In the genomic region with DNA sequence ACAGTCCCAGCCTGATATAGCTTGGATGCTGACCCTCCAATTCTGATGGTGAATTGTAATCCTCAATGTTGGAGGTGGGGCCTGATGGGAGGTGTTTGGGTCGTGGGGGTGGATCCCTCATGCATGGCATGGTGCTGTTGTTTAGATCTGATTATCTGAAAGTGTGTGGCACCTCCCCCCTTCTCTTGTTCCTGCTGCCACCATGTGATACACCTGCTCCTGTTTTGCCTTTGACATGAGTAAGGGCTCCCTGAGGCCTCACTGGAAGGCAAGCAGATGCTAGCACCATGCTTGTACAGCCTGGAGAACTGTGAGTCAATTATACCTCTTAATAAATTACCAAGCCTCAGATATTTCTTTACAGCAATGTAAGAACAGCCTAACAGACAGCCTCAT, we compare ENCODE assay signal across 20 cellular contexts. TPM values are rescaled to one million over a fixed set of nuclear protein-coding genes. Genes with fewer than 3 reads are reported as not detected.
DNase-seq lines count a peak whose midpoint lies in the region; ATAC-seq, FAIRE-seq and TF ChIP-seq lines count a peak whose summit lies in the region.
"Had no signal": no experiment of that assay in that cellular context is flagged by ENCODE, and none has a peak within 500 bp of the region (broad histone marks: within the 10 kb centered on the region; RNA-seq: fewer than 3 reads in every experiment).

No MANE protein-coding gene starts in this region.

- no peak overlapping the region for H4K91ac ChIP-seq in H1 (replicated peaks; ENCODE audit: insufficient read length, low read length)

- FAIRE-seq in H1 (lab: Jason Lieb, UNC) = peak; percentile 36
- FAIRE-seq: A204.1, D721Med had no signal

- H3K27ac ChIP-seq in mammary epithelial cell (ENCODE audit: insufficient read depth, low read depth, low read length) = no peak overlapping the region
- H3K27ac ChIP-seq in H1 (ENCODE audit: low read depth, low read length) = no peak overlapping the region
- peak overlapping the region in 6 of 8 donors; percentile 15 to 83 (median 64) for H3K27ac ChIP-seq in spleen
- H3K27ac ChIP-seq: PC-9, RWPE1 had no signal

- no peak overlapping the region; the same call in 1 of the 2 replicates for H2AK5ac ChIP-seq in H1 (ENCODE audit: low read depth, low read length)

- H2BK120ac ChIP-seq in H1 (replicated peaks; ENCODE audit: low read depth, low read length) = no peak overlapping the region

- H4K20me1 ChIP-seq in mammary epithelial cell (ENCODE audit: insufficient read depth, low read length) = no peaks in the 10 kb centered on the region
- H4K20me1 ChIP-seq in H1 (replicated peaks in 1 of 2; ENCODE audit: control insufficient read depth in 1 of 2, insufficient read depth in 2 of 2, low read length in 2 of 2) = peaks cover 0 to 9% of the 10 kb centered on the region in 2 experiments

- TF ChIP-seq EP300 in H1 (IDR thresholded peaks at IDR 0.05; ENCODE audit: borderline replicate concordance in 1 of 2, low read depth in 2 of 2, low read length in 2 of 2) = no peak

- peaks cover 8% of the 10 kb centered on the region for H3K9me3 Mint-ChIP-seq in MCF 10A (ENCODE audit: unreplicated experiment)
- H3K9me3 Mint-ChIP-seq: IgD-negative memory B cell had no signal

- H3K79me1 ChIP-seq in H1 (ENCODE audit: low read depth, low read length) = 0 out of 2 replicates have a peak, but pooled peaks cover 2% of the 10 kb centered on the region

- no peaks in the 10 kb centered on the region for H3K23me2 ChIP-seq in H1 (ENCODE audit: low read depth, low read length)

- H3K18ac ChIP-seq in H1 (ENCODE audit: extremely low read depth, low read length) = no peak overlapping the region

- H3K4me3 ChIP-seq in mammary epithelial cell (replicated peaks in 1 of 3; ENCODE audit: insufficient read depth in 1 of 3, low read depth in 2 of 3, low read length in 3 of 3) (no peak overlapping the region), H1 (ENCODE audit: extremely low read depth in 1 of 4, insufficient read depth in 2 of 4, low read depth in 3 of 4, low read length in 4 of 4) (no peak overlapping the region), spleen (peak overlapping the region in 1 of 8 donors; percentile 5)
- H3K4me3 ChIP-seq: HAP-1, MG63, PC-9 had no signal

- H3K27me3 Mint-ChIP-seq in MCF 10A (ENCODE audit: insufficient read depth, unreplicated experiment) = no peaks in the 10 kb centered on the region

- intact Hi-C loops in MCF 10A (cut with micrococcal nuclease) (no loop called here), mammary epithelial cell (cut with micrococcal nuclease) (no loop called here), spleen (cut with DNase I; ENCODE audit: low total_unique reads) (no loop called here)

- no peak overlapping the region for H3K56ac ChIP-seq in H1 (replicated peaks; ENCODE audit: insufficient read length, low read depth, low read length)

- BruUV-seq in MCF 10A (replicated peaks; lab: Mats Ljungman, UMichigan) (no TSS peak), mammary epithelial cell (replicated peaks; lab: Mats Ljungman, UMichigan) (no TSS peak)

- H3K36me3 Mint-ChIP-seq in MCF 10A (ENCODE audit: insufficient read depth, unreplicated experiment) = no peaks in the 10 kb centered on the region
- H3K36me3 Mint-ChIP-seq: IgD-negative memory B cell had no signal

- H3K23ac ChIP-seq in H1 (ENCODE audit: insufficient read length) = no peak overlapping the region

- no peak overlapping the region for H2BK15ac ChIP-seq in H1 (ENCODE audit: low read length)

- peak; percentile 31 for ATAC-seq in GM21447 (IDR thresholded peaks at IDR 0.05; ENCODE audit: unreplicated experiment)
- no peak for ATAC-seq in left lobe of liver
- no peak for ATAC-seq in HG02678 (IDR thresholded peaks at IDR 0.05; ENCODE audit: unreplicated experiment)

- TF ChIP-seq RAD21 in H1 (IDR thresholded peaks at IDR 0.05 in 1 of 2, conservative IDR thresholded peaks at IDR 0.05 in 1 of 2; ENCODE audit: low read depth in 2 of 2, low read length in 2 of 2) = no peak

- no peak for TF ChIP-seq POLR2A in H1 (IDR thresholded peaks at IDR 0.05; ENCODE audit: control extremely low read depth in 1 of 2, low read depth in 2 of 2, low read length in 2 of 2)
- no peak for TF ChIP-seq POLR2A in spleen (IDR thresholded peaks at IDR 0.05)

- H3K4me1 ChIP-seq in mammary epithelial cell (ENCODE audit: insufficient read depth, low read length) (no peaks in the 10 kb centered on the region), H1 (replicated peaks in 1 of 4; ENCODE audit: control insufficient read depth in 3 of 4, insufficient read depth in 4 of 4, low read length in 3 of 4) (peaks cover 0 to 13% (median 8%) of the 10 kb centered on the region in 4 experiments), spleen (peaks cover 0 to 33% (median 6%) of the 10 kb centered on the region in 6 donors)

- 0% methylated on average over 1 of the region's 1 CpG for WGBS in mammary epithelial cell (ENCODE audit: low coverage, missing lambda C conversion rate)
- WGBS in H1 (ENCODE audit: extremely low coverage in 1 of 2, insufficient coverage in 1 of 2, insufficient read length in 1 of 2, insufficient replicate concordance in 2 of 2, low coverage in 1 of 2, low lambda C conversion rate in 2 of 2, missing lambda C conversion rate in 1 of 2), 2 experiments = 62% methylated on average over 1 of the region's 1 CpG; no CpG with 5 or more reads in 1 of the 2 experiments
- WGBS in spleen, 5 donors = 40 to 90% (median 63%) methylated on average over 1 of the region's 1 CpG

- H2AFZ ChIP-seq in mammary epithelial cell (ENCODE audit: low read depth, low read length) (no peak overlapping the region), H1 (ENCODE audit: low read length) (no peak overlapping the region)
- H2AFZ ChIP-seq: PC-9 had no signal

- TF ChIP-seq CTCF in MCF 10A (IDR thresholded peaks at IDR 0.05; ENCODE audit: unreplicated experiment) = no peak
- TF ChIP-seq CTCF in mammary epithelial cell (conservative IDR thresholded peaks at IDR 0.05 in 1 of 2, IDR thresholded peaks at IDR 0.05 in 1 of 2; ENCODE audit: extremely low read depth in 1 of 2, insufficient read depth in 1 of 2, low read depth in 1 of 2, low read length in 2 of 2) = no peak
- TF ChIP-seq CTCF in H1 (IDR thresholded peaks at IDR 0.05; ENCODE audit: control extremely low read depth in 1 of 3, insufficient read depth in 1 of 3, low read depth in 1 of 3, low read length in 3 of 3) = no peak
- TF ChIP-seq CTCF in spleen (IDR thresholded peaks at IDR 0.05 in 8 of 11, conservative IDR thresholded peaks at IDR 0.05 in 3 of 11) = no peak

- H3K4me3 Mint-ChIP-seq in MCF 10A (ENCODE audit: unreplicated experiment) = no peak overlapping the region

- no peaks in the 10 kb centered on the region for H3K9me3 ChIP-seq in mammary epithelial cell (replicated peaks; ENCODE audit: insufficient read depth, low read length)
- peaks cover 0 to 5% of the 10 kb centered on the region in 2 experiments; a peak in 2 of 4 replicates for H3K9me3 ChIP-seq in H1 (ENCODE audit: insufficient read depth in 2 of 2, low read depth in 1 of 2, low read length in 1 of 2)
- H3K9me3 ChIP-seq in spleen = no peaks in the 10 kb centered on the region
- H3K9me3 ChIP-seq: HAP-1, MG63 had no signal

- H3K9ac ChIP-seq in mammary epithelial cell (ENCODE audit: insufficient read depth, low read length) (no peak overlapping the region), H1 (replicated peaks in 1 of 4; ENCODE audit: extremely low read depth in 1 of 4, low read depth in 3 of 4, low read length in 3 of 4) (no peak overlapping the region)

- H3K4me2 ChIP-seq in mammary epithelial cell (ENCODE audit: insufficient read depth, low read depth, low read length) (no peak overlapping the region), H1 (ENCODE audit: insufficient read depth in 1 of 2, low read depth in 2 of 2, low read length in 2 of 2) (no peak overlapping the region)
- H3K4me2 ChIP-seq: PC-9 had no signal

- H3K4ac ChIP-seq in H1 (replicated peaks; ENCODE audit: insufficient read length, low read depth, low read length) = no peak overlapping the region

- H4K8ac ChIP-seq in H1 (ENCODE audit: extremely low read depth, insufficient read depth, low read length) = no peak overlapping the region

- peaks cover 2% of the 10 kb centered on the region for H3K27me3 ChIP-seq in mammary epithelial cell (ENCODE audit: insufficient read depth, low read length)
- no peaks in the 10 kb centered on the region for H3K27me3 ChIP-seq in H1 (replicated peaks in 1 of 4; ENCODE audit: control insufficient read depth in 3 of 4, extremely low read depth in 1 of 4, insufficient read depth in 3 of 4, low read length in 3 of 4)
- H3K27me3 ChIP-seq in spleen (replicated peaks in 1 of 7) = no peaks in the 10 kb centered on the region
- H3K27me3 ChIP-seq: MG63 had no signal

- H2BK5ac ChIP-seq in H1 (ENCODE audit: low read depth, low read length) = no peak overlapping the region

- H2BK12ac ChIP-seq in H1 (ENCODE audit: low read depth, low read length) = no peak overlapping the region

- no peak overlapping the region for H4K5ac ChIP-seq in H1 (ENCODE audit: insufficient read length, low read depth, low read length)

- dilution Hi-C loops in mammary epithelial cell (cut with HindIII; ENCODE audit: low sequenced_read_pairs) = no loop called here

- CTCF ChIA-PET in MCF 10A (lab: Yijun Ruan, JAX) = no interaction called here
- CTCF ChIA-PET in mammary epithelial cell (lab: Charles Lee; ENCODE audit: low non-redundant PET) = no interaction called here
- CTCF ChIA-PET in H1 (lab: Charles Lee; ENCODE audit: partially characterized antibody) = interaction anchor here (1.0 kb wide), 1 partner anchor 63 kb away, joined by 3 read pairs; no protein-coding TSS in a partner anchor

- no peak overlapping the region for H3K14ac ChIP-seq in H1 (ENCODE audit: insufficient read length)

- H3K36me3 ChIP-seq in mammary epithelial cell (ENCODE audit: insufficient read depth, low read length) (no peaks in the 10 kb centered on the region), H1 (ENCODE audit: control insufficient read depth in 2 of 4, insufficient read depth in 4 of 4, low read length in 3 of 4) (peaks cover 4 to 41% (median 24%) of the 10 kb centered on the region in 4 experiments; a peak in 6 of 8 replicates), spleen (no peaks in the 10 kb centered on the region)
- H3K36me3 ChIP-seq: HAP-1, MG63 had no signal

- no peak overlapping the region for H2BK20ac ChIP-seq in H1 (ENCODE audit: low read length)

- no peaks in the 10 kb centered on the region for H3K4me1 Mint-ChIP-seq in MCF 10A (ENCODE audit: insufficient read depth, unreplicated experiment)

- POLR2A ChIA-PET in MCF 10A (lab: Yijun Ruan, JAX) = no interaction called here
- POLR2A ChIA-PET in H1 (lab: Charles Lee; ENCODE audit: partially characterized antibody) = interaction anchor here (1.1 to 1.2 kb wide), 3 partner anchors 17 to 26 kb away, joined by 3 to 5 read pairs (median 5); a partner anchor contains a TSS

- no peaks in the 10 kb centered on the region for H3K79me2 ChIP-seq in mammary epithelial cell (ENCODE audit: insufficient read depth, low read length)
- peaks cover 0 to 72% of the 10 kb centered on the region in 2 experiments; a peak in 3 of 4 replicates for H3K79me2 ChIP-seq in H1 (ENCODE audit: control insufficient read depth in 1 of 2, insufficient read depth in 2 of 2, low read length in 2 of 2)

- peak overlapping the region; percentile 20 for H3K27ac Mint-ChIP-seq in MCF 10A (ENCODE audit: low read depth, unreplicated experiment)
- H3K27ac Mint-ChIP-seq: IgD-negative memory B cell had no signal

- no peak for DNase-seq in MCF 10A (ENCODE audit: unreplicated experiment)
- DNase-seq in mammary epithelial cell = no peak
- no peak for DNase-seq in H1 (ENCODE audit: low read depth in 1 of 2, low spot score in 2 of 2)
- no peak for DNase-seq in spleen
- no peak for DNase-seq in activated naive CD4-positive, alpha-beta T cell treated with anti-CD3 and anti-CD28 coated beads, Interleukin-2, amount 50 U/mL, for 16 hours
- no peak for DNase-seq in left lobe of liver (ENCODE audit: low spot score)
- DNase-seq: Karpas-422, MG63, NCI-H1092, NCI-H2029, NCI-H345, NCI-H524 treated with DMSO at 0.1 percent for 48 hours, PC-9 had no signal

- in situ Hi-C loops in mammary epithelial cell (cut with MboI; ENCODE audit: low sequenced_read_pairs in 2 of 2) = no loop called here

RNA-seq across cellular contexts. Expression of a gene that starts 26.4 kb away (rescaled TPM):
- not detected in 2 replicates for total RNA-seq in MCF 10A (2022)
- total RNA-seq in mammary epithelial cell = not detected
- not detected for polyA plus RNA-seq in mammary epithelial cell
- polyA minus RNA-seq in mammary epithelial cell = not detected
- total RNA-seq in H1 (2021; fragmentation: NEBNext Ultra II Directional; extraction: Animal tissue kit (Norgen Biotek cat#: 25700)) = 82.1 and 90.2 TPM in 2 replicates
- polyA plus RNA-seq in H1 (2011; rRNA removed) = 19.7 and 25.3 TPM in 2 replicates
- polyA plus RNA-seq in H1 (2011; cell fraction: cytosol; rRNA removed) = 23.1 TPM
- 64.4 TPM for polyA plus RNA-seq in H1 (2011; cell fraction: nucleus; rRNA removed)
- polyA plus RNA-seq in H1 (2012, experiment 1 of 2) = 31.7 to 56.7 TPM (median 41.7 TPM) in 4 replicates
- 3.4 TPM for polyA plus RNA-seq in H1 (2012, experiment 2 of 2)
- 79.6 TPM for polyA plus RNA-seq in H1 (2013, experiment 1 of 2)
- 76.6 TPM for polyA plus RNA-seq in H1 (2013, experiment 2 of 2)
- polyA minus RNA-seq in H1 (2011; rRNA and poly(A)+ RNA removed) = 73.4 and 80.6 TPM in 2 replicates
- polyA minus RNA-seq in H1 (2011; cell fraction: cytosol; rRNA and poly(A)+ RNA removed) = 41.2 TPM
- 70.9 TPM for polyA minus RNA-seq in H1 (2011; cell fraction: nucleus; rRNA and poly(A)+ RNA removed)
- total RNA-seq in spleen = 10 to 100 TPM; 48.8 to 70.6 (median 61.1) TPM
- polyA plus RNA-seq in spleen = 1 to 10 TPM; 1.2 to 4.2 (median 3.5) TPM
- 12.6 TPM for total RNA-seq in left lobe of liver
- total RNA-seq: PC-9 had no signal

Comparison
In these comparisons a context has a peak if more than half of its experiments do, and no peak if none do; other contexts are left out.
1. H3K27ac ChIP-seq: peak in spleen (6 of 8); none in mammary epithelial cell (single experiment) and H1 (single experiment).
2. RNA of a gene that starts 26.4 kb away (total RNA-seq): 82.1 to 90.2 TPM in H1, 48.8 to 70.6 TPM in spleen and 12.6 TPM in left lobe of liver (single experiment); not detected in mammary epithelial cell and not detected in MCF 10A; every median in the first group is over 10 times any median in the second.